Comparison of ENCODE assay signal across 8 cellular contexts in genomic region chr1:169890761-169891538, GRCh38. TPM values are rescaled to one million over a fixed set of nuclear protein-coding genes. Genes with fewer than 3 reads are reported as not detected.
DNase-seq lines count a peak whose midpoint lies in the region; ATAC-seq and TF ChIP-seq lines count a peak whose summit lies in the region.

No MANE protein-coding gene starts in this region.

- CTCF ChIA-PET in mammary epithelial cell (lab: Charles Lee; ENCODE audit: low non-redundant PET): no interaction called here

- ATAC-seq in right cardiac atrium: no peak

- intact Hi-C loops in mammary epithelial cell (cut with micrococcal nuclease): loop anchor here (5.0 kb wide), 1 partner anchor 99 kb away; the partner anchor contains the start of gene METTL18
- intact Hi-C loops in uterus (cut with DNase I; ENCODE audit: low total_unique reads): no loop called here
- intact Hi-C loops in right cardiac atrium (cut with DNase I): no loop called here

- H3K9me3 ChIP-seq in mammary epithelial cell (replicated peaks; ENCODE audit: insufficient read depth, low read length) (no peaks in the 10 kb centered on the region), uterus (no peaks in the 10 kb centered on the region), right cardiac atrium (ENCODE audit: control insufficient read depth, low read length) (no peaks in the 10 kb centered on the region)

- H4K20me1 ChIP-seq in mammary epithelial cell (ENCODE audit: insufficient read depth, low read length): no peaks in the 10 kb centered on the region

- H3K4me2 ChIP-seq in mammary epithelial cell (ENCODE audit: insufficient read depth, low read depth, low read length): peak overlapping the region; percentile 80

- H3K27ac ChIP-seq in mammary epithelial cell (ENCODE audit: insufficient read depth, low read depth, low read length) (no peak overlapping the region), rectal smooth muscle tissue (ENCODE audit: low read depth, low read length) (no peak overlapping the region), uterus (no peak overlapping the region), right cardiac atrium (ENCODE audit: low read length) (no peak overlapping the region)

- H3K36me3 ChIP-seq in mammary epithelial cell (ENCODE audit: insufficient read depth, low read length) (peaks cover 3% of the 10 kb centered on the region), rectal smooth muscle tissue (ENCODE audit: control insufficient read depth, insufficient read depth, low read length) (peaks cover 5% of the 10 kb centered on the region), uterus (no peaks in the 10 kb centered on the region)

- peaks cover 50% of the 10 kb centered on the region for H3K79me2 ChIP-seq in mammary epithelial cell (ENCODE audit: insufficient read depth, low read length)

- H3K27me3 ChIP-seq in mammary epithelial cell (ENCODE audit: insufficient read depth, low read length): no peaks in the 10 kb centered on the region
- H3K27me3 ChIP-seq in rectal smooth muscle tissue (ENCODE audit: control insufficient read depth, insufficient read depth, low read length): no peaks in the 10 kb centered on the region
- no peaks in the 10 kb centered on the region for H3K27me3 ChIP-seq in uterus
- H3K27me3 ChIP-seq in right cardiac atrium (ENCODE audit: control insufficient read depth, insufficient read depth): no peaks in the 10 kb centered on the region

- WGBS in mammary epithelial cell (ENCODE audit: low coverage, missing lambda C conversion rate): 83% methylated on average over 5 of the region's 5 CpGs
- WGBS in right cardiac atrium: 89% methylated on average over 5 of the region's 5 CpGs

- TF ChIP-seq POLR2A in uterus (IDR thresholded peaks at IDR 0.05): no peak

- no peak overlapping the region for H3K4me3 ChIP-seq in mammary epithelial cell (replicated peaks in 1 of 3; ENCODE audit: insufficient read depth in 1 of 3, low read depth in 2 of 3, low read length in 3 of 3)
- peak overlapping the region; percentile 25 for H3K4me3 ChIP-seq in rectal smooth muscle tissue (ENCODE audit: low read length)
- H3K4me3 ChIP-seq in uterus: no peak overlapping the region
- no peak overlapping the region for H3K4me3 ChIP-seq in right cardiac atrium (ENCODE audit: low read length)

- no peak overlapping the region for H2AFZ ChIP-seq in mammary epithelial cell (ENCODE audit: low read depth, low read length)

- BruUV-seq in mammary epithelial cell (replicated peaks; lab: Mats Ljungman, UMichigan): no TSS peak

- DNase-seq in NCI-H524 (lab: John Stamatoyannopoulos, UW) (peak; percentile 37 to 58), NCI-H524 treated with DMSO at 0.1 percent for 48 hours (lab: John Stamatoyannopoulos, UW) (no peak), NOMO-1 treated with DMSO at 0.1 percent for 48 hours (lab: John Stamatoyannopoulos, UW; ENCODE audit: unreplicated experiment) (peak; percentile 4), mammary epithelial cell (peak; percentile 58), RKO (ENCODE audit: low spot score) (no peak), uterus (no peak), right cardiac atrium (no peak)

- dilution Hi-C loops in mammary epithelial cell (cut with HindIII; ENCODE audit: low sequenced_read_pairs): no loop called here

- in situ Hi-C loops in mammary epithelial cell (cut with MboI; ENCODE audit: low sequenced_read_pairs in 2 of 2): no loop called here

- no peak overlapping the region for H3K9ac ChIP-seq in mammary epithelial cell (ENCODE audit: insufficient read depth, low read length)
- no peak overlapping the region for H3K9ac ChIP-seq in rectal smooth muscle tissue (ENCODE audit: low read length)

- TF ChIP-seq CTCF in mammary epithelial cell (conservative IDR thresholded peaks at IDR 0.05 in 1 of 2, IDR thresholded peaks at IDR 0.05 in 1 of 2; ENCODE audit: extremely low read depth in 1 of 2, insufficient read depth in 1 of 2, low read depth in 1 of 2, low read length in 2 of 2) (no peak), uterus (IDR thresholded peaks at IDR 0.05) (no peak)

- H3K4me1 ChIP-seq in mammary epithelial cell (ENCODE audit: insufficient read depth, low read length) (peaks cover 20% of the 10 kb centered on the region), rectal smooth muscle tissue (ENCODE audit: control insufficient read depth, insufficient read depth, low read length) (peaks cover 6% of the 10 kb centered on the region), uterus (peaks cover 0 to 4% of the 10 kb centered on the region in 2 donors), right cardiac atrium (ENCODE audit: control insufficient read depth, insufficient read depth, low read length) (peaks cover 2% of the 10 kb centered on the region)

RNA-seq across cellular contexts. Expression of gene SCYL3, which starts 2.7 kb away (rescaled TPM):
- total RNA-seq in mammary epithelial cell: 1 to 10 TPM; 4.8 to 9.5 TPM
- 3.0 TPM for polyA plus RNA-seq in mammary epithelial cell
- 5.3 TPM for polyA minus RNA-seq in mammary epithelial cell
- total RNA-seq in uterus: 10 to 100 TPM in 2 of 4 donors, 1 to 10 TPM in 2; 2.1 to 17.5 (median 10.2) TPM
- total RNA-seq in right cardiac atrium: 1 to 10 TPM; 5.7 to 7.1 (median 6.1) TPM
- polyA plus RNA-seq in right cardiac atrium: 2.6 TPM

Comparison
In these comparisons a context has a peak if more than half of its experiments do, and no peak if none do; other contexts are left out.
1. DNase-seq: peak in NCI-H524 (2 of 2), NOMO-1 treated with DMSO at 0.1 percent for 48 hours (single experiment) and mammary epithelial cell (single experiment); none in NCI-H524 treated with DMSO at 0.1 percent for 48 hours (single experiment), RKO (single experiment), uterus (0 of 2) and right cardiac atrium (0 of 3).